ENCODE assay signal across 1 cellular context in genomic region chr5:168311061-168311566, GRCh38.
TF ChIP-seq lines count a peak whose summit lies in the region.

No MANE protein-coding gene starts in this region.

TF ChIP-seq in H1, 55 proteins besides CTCF, POLR2A, EP300 and RAD21:
- 0 out of 2 replicates have a peak, but pooled peaks have one; percentile 17 for TF ChIP-seq E2F6 (IDR thresholded peaks at IDR 0.05)
- TF ChIP-seq SP2 (IDR thresholded peaks at IDR 0.05; ENCODE audit: low read length): no peak
- peak; percentile 70; the same call in 1 of the 2 replicates for TF ChIP-seq YY1 (IDR thresholded peaks at IDR 0.05; ENCODE audit: low read depth, low read length)
- no peak for TF ChIP-seq TEAD4 (IDR thresholded peaks at IDR 0.05; ENCODE audit: low read depth, low read length)
